In the genomic region with DNA sequence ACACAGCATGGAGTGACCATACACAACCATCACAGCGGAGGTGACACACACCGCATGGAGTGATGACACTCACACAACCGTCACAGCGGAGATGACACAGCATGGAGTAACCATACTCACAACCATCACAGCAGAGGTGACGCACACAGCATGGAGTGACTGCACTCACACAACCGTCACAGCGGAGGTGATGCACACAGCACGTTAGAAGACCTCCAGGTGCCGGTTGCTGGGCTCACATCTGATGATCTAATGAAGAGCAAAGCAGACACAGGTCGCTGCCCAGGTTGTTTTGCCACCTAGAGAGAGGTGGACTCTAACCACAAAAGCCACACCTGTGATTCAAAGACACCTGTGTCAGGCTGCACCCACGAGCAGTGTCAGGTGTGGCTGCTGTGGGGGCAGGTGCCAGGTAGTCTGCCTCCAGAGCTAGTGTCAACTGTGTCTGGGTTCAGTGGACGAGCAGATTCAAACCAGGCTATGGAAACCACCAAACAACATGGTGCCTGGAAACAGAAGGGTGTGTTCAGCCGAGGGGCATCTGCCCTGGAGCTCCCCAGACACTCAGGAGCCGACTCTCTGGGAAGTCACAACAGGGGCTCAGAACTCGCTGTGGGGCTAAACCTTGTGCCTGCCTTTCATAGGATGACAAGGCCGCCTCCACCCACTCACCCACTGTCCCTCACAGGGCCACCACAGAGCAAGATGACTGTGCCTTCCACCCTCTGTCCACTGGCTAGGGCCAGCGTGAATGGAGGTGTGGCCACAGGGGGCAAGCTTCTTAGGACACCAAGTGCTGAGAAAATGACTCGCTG, we compare ENCODE assay signal across 18 cellular contexts.
DNase-seq lines count a peak whose midpoint lies in the region; ATAC-seq, FAIRE-seq and TF ChIP-seq lines count a peak whose summit lies in the region.
"Had no signal": no experiment of that assay in that cellular context is flagged by ENCODE, and none has a peak within 500 bp of the region (broad histone marks: within the 10 kb centered on the region; RNA-seq: fewer than 3 reads in every experiment).

No MANE protein-coding gene starts in this region.

- no peak overlapping the region for H2AFZ ChIP-seq in K562 (ENCODE audit: low read depth, low read length)
- H2AFZ ChIP-seq in osteoblast (ENCODE audit: low read length): no peak overlapping the region

- in situ Hi-C loops in K562 (cut with MboI): no loop called here

- H3K4me2 ChIP-seq in K562 (ENCODE audit: insufficient read depth, low read length) (no peak overlapping the region), osteoblast (ENCODE audit: insufficient read depth, low read length) (no peak overlapping the region)

- no peak for FAIRE-seq in K562 (lab: Jason Lieb, UNC)

- TF ChIP-seq POLR2A in K562 (conservative IDR thresholded peaks at IDR 0.05): no peak
- no peak for TF ChIP-seq POLR2A in thyroid gland (IDR thresholded peaks at IDR 0.05)

- BruUV-seq in K562 (replicated peaks; lab: Mats Ljungman, UMichigan): no TSS peak

- H3K9ac ChIP-seq in K562 (ENCODE audit: insufficient read depth in 1 of 2, low read depth in 2 of 2, low read length in 2 of 2): no peak overlapping the region

- ATAC-seq in K562: no peak
- ATAC-seq in HG03159 (IDR thresholded peaks at IDR 0.05; ENCODE audit: unreplicated experiment): no peak
- no peak for ATAC-seq in HG03196 (IDR thresholded peaks at IDR 0.05; ENCODE audit: unreplicated experiment)
- ATAC-seq in HG02981 (IDR thresholded peaks at IDR 0.05; ENCODE audit: unreplicated experiment): no peak
- ATAC-seq: effector memory CD8-positive, alpha-beta T cell; left ventricle myocardium superior had no signal

- POLR2A ChIA-PET in K562 (lab: Yijun Ruan, JAX): interaction anchor here (0.7 kb wide), 1 partner anchor 21 kb away, joined by 3 read pairs; no protein-coding TSS in a partner anchor

- H3K79me2 ChIP-seq in K562 (ENCODE audit: control insufficient read depth, insufficient read depth, low read length): no peaks in the 10 kb centered on the region
- H3K79me2 ChIP-seq in osteoblast (ENCODE audit: insufficient read depth, low read length): no peaks in the 10 kb centered on the region

- H3K4me3 ChIP-seq in K562: no peak overlapping the region
- no peak overlapping the region for H3K4me3 ChIP-seq in osteoblast (ENCODE audit: insufficient read depth, low read length)
- no peak overlapping the region for H3K4me3 ChIP-seq in thyroid gland (replicated peaks in 1 of 3)

- peak; percentile 76 for DNase-seq in COR-L47 (lab: John Stamatoyannopoulos, UW)
- DNase-seq in NCI-H69 (lab: John Stamatoyannopoulos, UW): peak; percentile 29
- no peak for DNase-seq in K562 (ENCODE audit: extremely low read depth in 1 of 4, low spot score in 3 of 4)
- peak; percentile 39 for DNase-seq in osteoblast (ENCODE audit: insufficient read length, low spot score, missing footprints)
- no peak for DNase-seq in thyroid gland
- DNase-seq: activated CD4-positive, alpha-beta T cell treated with anti-CD3 and anti-CD28 coated beads for 1 hour; activated naive CD4-positive, alpha-beta T cell; amniotic stem cell; CD8-positive, alpha-beta memory T cell; DND-41; effector memory CD8-positive, alpha-beta T cell; left ventricle myocardium superior; NCI-H2171; NCI-H526 treated with DMSO at 0.1 percent for 48 hours; T-helper 9 cell had no signal

- intact Hi-C loops in K562 (cut with micrococcal nuclease) (no loop called here), thyroid gland (cut with DNase I) (no loop called here)

- H3K27ac ChIP-seq in K562 (ENCODE audit: extremely low read depth, low read depth, low read length) (no peak overlapping the region), osteoblast (ENCODE audit: low read depth, low read length) (no peak overlapping the region), thyroid gland (no peak overlapping the region)

- WGBS in K562 (ENCODE audit: insufficient coverage, low coverage, missing lambda C conversion rate): under 1% methylated on average over 18 of the region's 18 CpGs
- WGBS in thyroid gland, 2 donors: 81 to 82% methylated on average over 14 to 15 of the region's 18 CpGs

- no peaks in the 10 kb centered on the region for H4K20me1 ChIP-seq in K562 (replicated peaks; ENCODE audit: control insufficient read depth, insufficient read depth, low read length)
- no peaks in the 10 kb centered on the region for H4K20me1 ChIP-seq in osteoblast (ENCODE audit: insufficient read depth, low read length)

- H3K36me3 ChIP-seq in K562 (ENCODE audit: control insufficient read depth, insufficient read depth, low read length) (no peaks in the 10 kb centered on the region), osteoblast (ENCODE audit: insufficient read depth, low read length) (no peaks in the 10 kb centered on the region), thyroid gland (no peaks in the 10 kb centered on the region)

- no peak for TF ChIP-seq EP300 in K562 (IDR thresholded peaks at IDR 0.05; ENCODE audit: low read length)

- H3K9me1 ChIP-seq in K562 (ENCODE audit: control insufficient read depth, insufficient read depth, low read length): no peaks in the 10 kb centered on the region

- H3K4me1 ChIP-seq in K562 (replicated peaks in 1 of 2; ENCODE audit: control insufficient read depth in 2 of 2, insufficient read depth in 2 of 2, low read length in 2 of 2): no peaks in the 10 kb centered on the region
- no peaks in the 10 kb centered on the region for H3K4me1 ChIP-seq in osteoblast (ENCODE audit: insufficient read depth, low read length)
- no peaks in the 10 kb centered on the region for H3K4me1 ChIP-seq in thyroid gland

- TF ChIP-seq CTCF in K562 (IDR thresholded peaks at IDR 0.05 in 2 of 3, conservative IDR thresholded peaks at IDR 0.05 in 1 of 3; ENCODE audit: insufficient read depth in 2 of 3, low read depth in 1 of 3, low read length in 3 of 3): no peak
- no peak for TF ChIP-seq CTCF in osteoblast (IDR thresholded peaks at IDR 0.05; ENCODE audit: extremely low read depth, low read depth, low read length)
- no peak for TF ChIP-seq CTCF in thyroid gland (IDR thresholded peaks at IDR 0.05)

- H3K9me3 ChIP-seq in K562 (replicated peaks; ENCODE audit: control insufficient read depth, insufficient read depth, low read depth, low read length) (no peaks in the 10 kb centered on the region), osteoblast (ENCODE audit: low read depth, low read length) (no peaks in the 10 kb centered on the region), thyroid gland (no peaks in the 10 kb centered on the region)

- CTCF ChIA-PET in K562 (lab: Yijun Ruan, JAX; ENCODE audit: low intra/inter-chr PET ratio): no interaction called here

- no peak for TF ChIP-seq RAD21 in K562 (CRISPR knock-in tag; conservative IDR thresholded peaks at IDR 0.05 in 1 of 2, IDR thresholded peaks at IDR 0.05 in 1 of 2)

- peaks cover 0 to 26% of the 10 kb centered on the region in 2 experiments; a peak in 2 of 5 replicates for H3K27me3 ChIP-seq in K562 (ENCODE audit: control insufficient read depth in 2 of 2, insufficient read depth in 2 of 2, low read length in 2 of 2)
- no peaks in the 10 kb centered on the region for H3K27me3 ChIP-seq in osteoblast (ENCODE audit: insufficient read depth, low read length)
- no peaks in the 10 kb centered on the region for H3K27me3 ChIP-seq in thyroid gland

TF ChIP-seq in K562, 482 proteins besides CTCF, POLR2A, EP300 and RAD21:
- TF ChIP-seq ATF1 (CRISPR knock-in tag; IDR thresholded peaks at IDR 0.05) (no peak), ATF1 (tag; IDR thresholded peaks at IDR 0.05) (peak; percentile 37; the same call in 1 of the 2 replicates), CREM (IDR thresholded peaks at IDR 0.05; ENCODE audit: low read depth) (peak; percentile 67), FOSL1 (tag; conservative IDR thresholded peaks at IDR 0.05) (peak; percentile 36), CREB1 (IDR thresholded peaks at IDR 0.05) (peak; percentile 57; the same call in 1 of the 2 replicates), CREB1 (CRISPR knock-in tag; IDR thresholded peaks at IDR 0.05) (no peak), ETV1 (tag; conservative IDR thresholded peaks at IDR 0.05; ENCODE audit: low read depth) (peak; percentile 50; the same call in 1 of the 2 replicates), MAFK (IDR thresholded peaks at IDR 0.05; ENCODE audit: low read length) (0 out of 2 replicates have a peak, but pooled peaks have one; percentile 3), ZNF217 (CRISPR knock-in tag; IDR thresholded peaks at IDR 0.05) (no peak), JUN (IDR thresholded peaks at IDR 0.05; ENCODE audit: borderline replicate concordance, low read depth, low read length) (0 out of 2 replicates have a peak, but pooled peaks have one; percentile 28), JUN (CRISPR knock-in tag; IDR thresholded peaks at IDR 0.05; ENCODE audit: borderline replicate concordance) (no peak)
- TF ChIP-seq, protein P1, sequence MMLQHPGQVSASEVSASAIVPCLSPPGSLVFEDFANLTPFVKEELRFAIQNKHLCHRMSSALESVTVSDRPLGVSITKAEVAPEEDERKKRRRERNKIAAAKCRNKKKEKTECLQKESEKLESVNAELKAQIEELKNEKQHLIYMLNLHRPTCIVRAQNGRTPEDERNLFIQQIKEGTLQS (IDR thresholded peaks at IDR 0.05): peak; percentile 59
- TF ChIP-seq, protein P1 (CRISPR knock-in tag; conservative IDR thresholded peaks at IDR 0.05): no peak
- TF ChIP-seq, protein P2, sequence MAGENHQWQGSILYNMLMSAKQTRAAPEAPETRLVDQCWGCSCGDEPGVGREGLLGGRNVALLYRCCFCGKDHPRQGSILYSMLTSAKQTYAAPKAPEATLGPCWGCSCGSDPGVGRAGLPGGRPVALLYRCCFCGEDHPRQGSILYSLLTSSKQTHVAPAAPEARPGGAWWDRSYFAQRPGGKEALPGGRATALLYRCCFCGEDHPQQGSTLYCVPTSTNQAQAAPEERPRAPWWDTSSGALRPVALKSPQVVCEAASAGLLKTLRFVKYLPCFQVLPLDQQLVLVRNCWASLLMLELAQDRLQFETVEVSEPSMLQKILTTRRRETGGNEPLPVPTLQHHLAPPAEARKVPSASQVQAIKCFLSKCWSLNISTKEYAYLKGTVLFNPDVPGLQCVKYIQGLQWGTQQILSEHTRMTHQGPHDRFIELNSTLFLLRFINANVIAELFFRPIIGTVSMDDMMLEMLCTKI (IDR thresholded peaks at IDR 0.05; ENCODE audit: partially characterized antibody): no peak
TF ChIP-seq in K562: peak in this region for 8.

Comparison
In these comparisons a context has a peak if more than half of its experiments do, and no peak if none do; other contexts are left out.
1. DNase-seq: peak in COR-L47 (single experiment), NCI-H69 (single experiment) and osteoblast (single experiment); none in K562 (0 of 4) and thyroid gland (0 of 2).